In the genomic region with DNA sequence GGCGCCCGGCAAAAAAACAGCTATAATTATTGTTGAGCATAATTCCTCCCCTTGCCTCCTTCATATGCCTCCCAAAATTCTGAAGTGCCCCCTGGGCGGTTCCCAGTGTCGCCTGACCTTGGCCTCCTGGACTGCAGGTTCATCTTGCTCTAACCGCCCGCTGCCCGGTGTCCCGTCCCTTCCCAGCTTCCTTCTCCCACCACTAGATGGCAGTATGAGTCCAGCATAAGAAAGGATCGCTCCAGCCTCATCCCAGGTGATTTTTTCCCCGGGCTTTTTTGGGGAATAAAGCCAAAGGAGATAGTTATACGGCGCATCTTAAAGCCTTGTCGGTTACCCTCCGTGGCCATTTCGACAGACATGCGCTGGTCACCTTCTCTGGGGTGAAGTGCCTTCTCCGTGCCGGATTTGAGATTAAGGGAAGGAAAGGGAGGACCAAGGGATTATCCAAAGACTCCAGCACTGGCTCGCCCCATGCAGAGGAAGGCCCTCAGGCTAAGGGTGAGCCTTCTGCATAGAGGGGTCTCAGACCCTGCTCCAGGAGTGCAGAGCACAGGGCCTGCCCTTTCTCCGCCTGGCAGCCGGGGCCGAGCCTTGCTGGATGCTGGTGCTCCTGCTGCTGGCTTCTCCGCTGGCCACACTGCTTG, we compare ENCODE assay signal across 8 cellular contexts. TPM values are rescaled to one million over a fixed set of nuclear protein-coding genes. Genes with fewer than 3 reads are reported as not detected.
DNase-seq lines count a peak whose midpoint lies in the region; ATAC-seq and TF ChIP-seq lines count a peak whose summit lies in the region.

No MANE protein-coding gene starts in this region.

- peak overlapping the region in 1 of 8 donors; percentile 11 for H3K4me3 Mint-ChIP-seq in CD4-positive, alpha-beta memory T cell
- H3K4me3 Mint-ChIP-seq in HFFc6 = no peak overlapping the region

- H3K9me3 ChIP-seq in CD4-positive, alpha-beta memory T cell (ENCODE audit: control insufficient read depth in 1 of 2, low read length in 2 of 2) = no peaks in the 10 kb centered on the region

- H3K4me1 ChIP-seq in CD4-positive, alpha-beta memory T cell (ENCODE audit: insufficient read depth, low read length) = peaks cover 3% of the 10 kb centered on the region

- no peak overlapping the region for H3K27ac Mint-ChIP-seq in CD4-positive, alpha-beta memory T cell
- H3K27ac Mint-ChIP-seq in HFFc6 = no peak overlapping the region

- intact Hi-C loops in CD4-positive, alpha-beta memory T cell (cut with micrococcal nuclease) = loop anchor here (1.0 to 2.0 kb wide), 3 partner anchors 259 to 634 kb away; no protein-coding TSS in a partner anchor
- intact Hi-C loops in lower leg skin (cut with DNase I; ENCODE audit: low total_unique reads) = loop anchor here (5.0 kb wide), 1 partner anchor 294 kb away; no protein-coding TSS in a partner anchor

- TF ChIP-seq POLR2A in lower leg skin (IDR thresholded peaks at IDR 0.05) = no peak

- H3K36me3 ChIP-seq in CD4-positive, alpha-beta memory T cell (ENCODE audit: insufficient read depth, low read length) = no peaks in the 10 kb centered on the region

- peaks cover 4% of the 10 kb centered on the region in 2 donors for H3K27me3 Mint-ChIP-seq in CD4-positive, alpha-beta memory T cell
- peaks cover 7% of the 10 kb centered on the region for H3K27me3 Mint-ChIP-seq in HFFc6 (ENCODE audit: insufficient read depth)

- H3K27ac ChIP-seq in CD4-positive, alpha-beta memory T cell (ENCODE audit: low read depth, low read length) = no peak overlapping the region

- peak; percentile 96 for TF ChIP-seq CTCF in HFFc6 (IDR thresholded peaks at IDR 0.05)
- peak in 1 of 3 donors; percentile 49 for TF ChIP-seq CTCF in lower leg skin (IDR thresholded peaks at IDR 0.05)

- no peaks in the 10 kb centered on the region for H3K36me3 Mint-ChIP-seq in CD4-positive, alpha-beta memory T cell
- H3K36me3 Mint-ChIP-seq in HFFc6 (ENCODE audit: low read depth) = no peaks in the 10 kb centered on the region; the same call in 1 of the 2 replicates

- H3K4me3 ChIP-seq in CD4-positive, alpha-beta memory T cell (ENCODE audit: low read length in 2 of 2) = no peak overlapping the region
- no peak overlapping the region for H3K4me3 ChIP-seq in lower leg skin (ENCODE audit: low read depth, poor library complexity, severe bottlenecking)

- WGBS in lower leg skin, 2 donors = 18 to 19% methylated on average over 23 of the region's 23 CpGs

- CTCF ChIA-PET in CD4-positive, alpha-beta memory T cell (lab: Charles Lee; ENCODE audit: partially characterized antibody) = interaction anchor here (0.7 to 7.9 kb wide), 34 partner anchors 9 to 1366 kb away, joined by 3 to 185 read pairs (median 4); partner anchors contain the start of gene AHSG

- H3K4me1 Mint-ChIP-seq in CD4-positive, alpha-beta memory T cell = peaks cover 0 to 8% (median 2%) of the 10 kb centered on the region in 4 donors
- H3K4me1 Mint-ChIP-seq in HFFc6 (ENCODE audit: low read depth) = peaks cover 33% of the 10 kb centered on the region

- H3K9me3 Mint-ChIP-seq in CD4-positive, alpha-beta memory T cell = no peaks in the 10 kb centered on the region
- H3K9me3 Mint-ChIP-seq in HFFc6 = no peaks in the 10 kb centered on the region

- peak in 4 of 5 donors; percentile 47 to 62 (median 51) for DNase-seq in CD4-positive, alpha-beta memory T cell
- DNase-seq in HFFc6 (peak; percentile 36), NCI-H460 (ENCODE audit: extremely low read depth, low read depth) (peak; percentile 79), ecto neural progenitor cell (ENCODE audit: low spot score) (peak; percentile 85), lower leg skin (ENCODE audit: low spot score in 2 of 2) (peak; percentile 80 to 93)
- DNase-seq in activated CD4-positive, alpha-beta T cell treated with anti-CD3 and anti-CD28 coated beads, Interleukin-2, amount 50 U/mL, for 48 hours = peak; percentile 55 to 69
- peak; percentile 19 for DNase-seq in stimulated activated CD8-positive, alpha-beta memory T cell treated with anti-CD3 and anti-CD28 coated beads, Interleukin-15, amount 100 ng/mL, for 1 hour (ENCODE audit: low read depth)

- POLR2A ChIA-PET in CD4-positive, alpha-beta memory T cell (lab: Charles Lee; ENCODE audit: partially characterized antibody) = interaction anchor here (0.8 to 0.9 kb wide), 2 partner anchors 557 to 558 kb away, joined by 3 read pairs; no protein-coding TSS in a partner anchor

- H3K27me3 ChIP-seq in CD4-positive, alpha-beta memory T cell (ENCODE audit: insufficient read depth, low read length) = no peaks in the 10 kb centered on the region

- ATAC-seq in GM21360 (IDR thresholded peaks at IDR 0.05; ENCODE audit: unreplicated experiment) = no peak

RNA-seq across cellular contexts. Expression of gene TRA2B, which starts 45.8 kb away (rescaled TPM):
- total RNA-seq in CD4-positive, alpha-beta memory T cell = 100 to 1,000 TPM; 179 to 181 TPM
- 100 to 1,000 TPM; 121 to 178 TPM for polyA plus RNA-seq in CD4-positive, alpha-beta memory T cell
- total RNA-seq in HFFc6 (2021; fragmentation: NEBNext Ultra II Directional; extraction: Animal tissue kit (Norgen Biotek cat#: 25700)) = 100 to 1,000 TPM; 116 to 151 (median 141) TPM
- 176 and 194 TPM in 2 replicates for total RNA-seq in NCI-H460 (2014; rRNA removed; shearing (Covaris generic))
- polyA plus RNA-seq in NCI-H460 (2014; cell fraction: nucleus; rRNA removed) = 222 and 244 TPM in 2 replicates
- total RNA-seq in lower leg skin = 100 to 1,000 TPM in 3 of 4 donors, 10 to 100 TPM in 1; 91.2 to 170 (median 124) TPM

Comparison
In these comparisons a context has a peak if more than half of its experiments do, and no peak if none do; other contexts are left out.
1. DNase-seq: peak in every context shown above with its lines; median percentile 86 in lower leg skin; 85 in ecto neural progenitor cell; 79 in NCI-H460; 62 in activated CD4-positive, alpha-beta T cell treated with anti-CD3 and anti-CD28 coated beads, Interleukin-2, amount 50 U/mL, for 48 hours; 51 in CD4-positive, alpha-beta memory T cell; 36 in HFFc6; 19 in stimulated activated CD8-positive, alpha-beta memory T cell treated with anti-CD3 and anti-CD28 coated beads, Interleukin-15, amount 100 ng/mL, for 1 hour.